1 cellular context compared by ENCODE assay signal in genomic region chr13:110305949-110306339, GRCh38.
TF ChIP-seq lines count a peak whose summit lies in the region.

No MANE protein-coding gene starts in this region.

TF ChIP-seq in WTC11, 78 proteins besides CTCF, POLR2A, EP300 and RAD21 (continued from another document):
- TF ChIP-seq PRDM15 (CRISPR knock-in tag; IDR thresholded peaks at IDR 0.05), result no peak
